Comparison of ENCODE assay signal across 1 cellular context in genomic region chr1:22053018-22053860, GRCh38.
A peak's percentile ranks its signal among the peaks of the same experiment; 100 is the strongest.
TF ChIP-seq lines count a peak whose summit lies in the region.

No MANE protein-coding gene starts in this region.

TF ChIP-seq in GM12878, 131 proteins besides CTCF, POLR2A, EP300 and RAD21 (continued from another document and continues in another):
- no peak for TF ChIP-seq ZNF592 (IDR thresholded peaks at IDR 0.05)
- TF ChIP-seq FOXK2 (IDR thresholded peaks at IDR 0.05) = no peak
- TF ChIP-seq NFIC (IDR thresholded peaks at IDR 0.05; ENCODE audit: low read depth, low read length) = no peak
- TF ChIP-seq MLLT1 (IDR thresholded peaks at IDR 0.05) = peak; percentile 54
- TF ChIP-seq IKZF1 (conservative IDR thresholded peaks at IDR 0.05) = peak; percentile 51
- no peak for TF ChIP-seq SRF (IDR thresholded peaks at IDR 0.05; ENCODE audit: low read depth in 2 of 2, low read length in 2 of 2)
- TF ChIP-seq EGR1 (IDR thresholded peaks at IDR 0.05; ENCODE audit: borderline replicate concordance in 1 of 2, low read depth in 2 of 2, low read length in 2 of 2) = no peak
- 0 out of 2 replicates have a peak, but pooled peaks have one; percentile 36 for TF ChIP-seq ZBTB4 (CRISPR knock-in tag; IDR thresholded peaks at IDR 0.05)
- no peak for TF ChIP-seq RCOR1 (conservative IDR thresholded peaks at IDR 0.05; ENCODE audit: low read depth, low read length)
- TF ChIP-seq MTA3 (IDR thresholded peaks at IDR 0.05; ENCODE audit: borderline replicate concordance, low read length) = no peak
- TF ChIP-seq PAX5 (IDR thresholded peaks at IDR 0.05; ENCODE audit: borderline replicate concordance, low read depth, low read length) = no peak
- peak; percentile 59; the same call in 1 of the 2 replicates for TF ChIP-seq NR2F1 (conservative IDR thresholded peaks at IDR 0.05)
- peak; percentile 12 for TF ChIP-seq RELA (IDR thresholded peaks at IDR 0.05; ENCODE audit: borderline replicate concordance, partially characterized antibody)
- TF ChIP-seq JUND (IDR thresholded peaks at IDR 0.05; ENCODE audit: low read depth, low read length) = peak; percentile 49; the same call in 1 of the 2 replicates
- TF ChIP-seq YY1 (IDR thresholded peaks at IDR 0.05; ENCODE audit: low read depth, low read length) = peak; percentile 59
- no peak for TF ChIP-seq PBX3 (IDR thresholded peaks at IDR 0.05; ENCODE audit: insufficient replicate concordance, low read depth, low read length)
- TF ChIP-seq IRF5 (IDR thresholded peaks at IDR 0.05; ENCODE audit: borderline replicate concordance) = no peak
- TF ChIP-seq ETV6 (conservative IDR thresholded peaks at IDR 0.05 in 1 of 2, IDR thresholded peaks at IDR 0.05 in 1 of 2; ENCODE audit: borderline replicate concordance in 1 of 2, low read depth in 1 of 2) = no peak
- peak; percentile 54; the same call in 1 of the 2 replicates for TF ChIP-seq ATF2 (IDR thresholded peaks at IDR 0.05; ENCODE audit: low read length)
- no peak for TF ChIP-seq SP1 (IDR thresholded peaks at IDR 0.05; ENCODE audit: low read depth, low read length)
- peak; percentile 99 for TF ChIP-seq ATF7 (IDR thresholded peaks at IDR 0.05; ENCODE audit: low read depth)
- no peak for TF ChIP-seq BHLHE40 (IDR thresholded peaks at IDR 0.05; ENCODE audit: borderline replicate concordance in 1 of 2, low read depth in 2 of 2, low read length in 1 of 2)
- TF ChIP-seq NR2C1 (IDR thresholded peaks at IDR 0.05) = no peak
- no peak for TF ChIP-seq E2F8 (IDR thresholded peaks at IDR 0.05; ENCODE audit: low read depth, partially characterized antibody)
- TF ChIP-seq BCL3 (IDR thresholded peaks at IDR 0.05; ENCODE audit: borderline replicate concordance, insufficient read depth, low read depth, low read length, poor library complexity, severe bottlenecking) = no peak
- TF ChIP-seq NKRF (conservative IDR thresholded peaks at IDR 0.05) = 0 out of 2 replicates have a peak, but pooled peaks have one; percentile 44
- no peak for TF ChIP-seq CREB1 (IDR thresholded peaks at IDR 0.05; ENCODE audit: low read depth)
- TF ChIP-seq KLF5 (IDR thresholded peaks at IDR 0.05; ENCODE audit: partially characterized antibody) = no peak
- no peak for TF ChIP-seq USF1 (IDR thresholded peaks at IDR 0.05; ENCODE audit: borderline replicate concordance, extremely low read length, insufficient read depth, low read depth, low read length)
- peak; percentile 51; the same call in 1 of the 2 replicates for TF ChIP-seq RELB (IDR thresholded peaks at IDR 0.05; ENCODE audit: low read depth)
